Comparison of ENCODE assay signal across 1 cellular context in the genomic region with DNA sequence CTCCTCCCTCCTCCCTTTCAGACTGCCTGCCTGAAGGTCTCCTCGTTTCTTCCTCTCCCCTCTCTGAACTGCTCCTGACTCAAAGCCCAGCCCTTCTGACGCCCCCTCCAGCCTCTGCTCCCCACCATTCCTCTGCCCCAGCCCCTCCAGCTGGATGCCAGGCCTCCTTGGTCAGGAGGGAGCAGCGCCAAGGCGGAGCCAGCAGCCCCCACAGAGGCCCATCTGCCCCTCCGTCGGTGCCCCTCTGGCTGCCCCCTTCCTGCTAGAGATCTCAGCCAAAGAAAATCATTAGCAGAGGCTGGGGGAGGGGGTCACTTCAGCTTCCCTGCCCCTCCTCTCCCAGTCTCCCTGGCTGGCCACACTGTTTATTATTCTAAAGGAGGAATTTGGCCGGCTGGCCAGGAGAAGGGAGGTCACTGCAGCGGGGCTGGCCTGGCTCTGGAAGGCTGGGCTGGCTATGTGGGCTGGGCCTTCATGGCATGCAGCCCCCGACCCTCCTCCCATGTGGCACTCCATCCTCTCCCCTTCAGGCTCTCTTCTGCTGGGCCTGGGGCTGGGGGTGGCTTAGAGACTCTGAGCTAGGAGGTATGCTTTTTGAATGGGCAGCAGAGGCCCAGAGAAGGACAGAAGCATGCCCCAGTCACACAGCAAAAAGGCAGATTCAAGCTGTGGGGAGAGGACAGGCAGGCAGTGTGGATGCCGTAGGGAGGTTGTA.
TF ChIP-seq lines count a peak whose summit lies in the region.

No MANE protein-coding gene starts in this region.

TF ChIP-seq in HepG2, 621 proteins besides CTCF, POLR2A, EP300 and RAD21 (continued from another document and continues in another):
- TF ChIP-seq, protein P1, sequence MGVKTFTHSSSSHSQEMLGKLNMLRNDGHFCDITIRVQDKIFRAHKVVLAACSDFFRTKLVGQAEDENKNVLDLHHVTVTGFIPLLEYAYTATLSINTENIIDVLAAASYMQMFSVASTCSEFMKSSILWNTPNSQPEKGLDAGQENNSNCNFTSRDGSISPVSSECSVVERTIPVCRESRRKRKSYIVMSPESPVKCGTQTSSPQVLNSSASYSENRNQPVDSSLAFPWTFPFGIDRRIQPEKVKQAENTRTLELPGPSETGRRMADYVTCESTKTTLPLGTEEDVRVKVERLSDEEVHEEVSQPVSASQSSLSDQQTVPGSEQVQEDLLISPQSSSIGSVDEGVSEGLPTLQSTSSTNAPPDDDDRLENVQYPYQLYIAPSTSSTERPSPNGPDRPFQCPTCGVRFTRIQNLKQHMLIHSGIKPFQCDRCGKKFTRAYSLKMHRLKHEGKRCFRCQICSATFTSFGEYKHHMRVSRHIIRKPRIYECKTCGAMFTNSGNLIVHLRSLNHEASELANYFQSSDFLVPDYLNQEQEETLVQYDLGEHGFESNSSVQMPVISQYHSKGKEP (CRISPR knock-in tag; IDR thresholded peaks at IDR 0.05), result no peak
- TF ChIP-seq, protein P2, sequence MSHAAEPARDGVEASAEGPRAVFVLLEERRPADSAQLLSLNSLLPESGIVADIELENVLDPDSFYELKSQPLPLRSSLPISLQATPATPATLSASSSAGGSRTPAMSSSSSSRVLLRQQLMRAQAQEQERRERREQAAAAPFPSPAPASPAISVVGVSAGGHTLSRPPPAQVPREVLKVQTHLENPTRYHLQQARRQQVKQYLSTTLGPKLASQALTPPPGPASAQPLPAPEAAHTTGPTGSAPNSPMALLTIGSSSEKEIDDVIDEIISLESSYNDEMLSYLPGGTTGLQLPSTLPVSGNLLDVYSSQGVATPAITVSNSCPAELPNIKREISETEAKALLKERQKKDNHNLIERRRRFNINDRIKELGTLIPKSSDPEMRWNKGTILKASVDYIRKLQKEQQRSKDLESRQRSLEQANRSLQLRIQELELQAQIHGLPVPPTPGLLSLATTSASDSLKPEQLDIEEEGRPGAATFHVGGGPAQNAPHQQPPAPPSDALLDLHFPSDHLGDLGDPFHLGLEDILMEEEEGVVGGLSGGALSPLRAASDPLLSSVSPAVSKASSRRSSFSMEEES (CRISPR knock-in tag; IDR thresholded peaks at IDR 0.05), result no peak
- TF ChIP-seq, protein P3, sequence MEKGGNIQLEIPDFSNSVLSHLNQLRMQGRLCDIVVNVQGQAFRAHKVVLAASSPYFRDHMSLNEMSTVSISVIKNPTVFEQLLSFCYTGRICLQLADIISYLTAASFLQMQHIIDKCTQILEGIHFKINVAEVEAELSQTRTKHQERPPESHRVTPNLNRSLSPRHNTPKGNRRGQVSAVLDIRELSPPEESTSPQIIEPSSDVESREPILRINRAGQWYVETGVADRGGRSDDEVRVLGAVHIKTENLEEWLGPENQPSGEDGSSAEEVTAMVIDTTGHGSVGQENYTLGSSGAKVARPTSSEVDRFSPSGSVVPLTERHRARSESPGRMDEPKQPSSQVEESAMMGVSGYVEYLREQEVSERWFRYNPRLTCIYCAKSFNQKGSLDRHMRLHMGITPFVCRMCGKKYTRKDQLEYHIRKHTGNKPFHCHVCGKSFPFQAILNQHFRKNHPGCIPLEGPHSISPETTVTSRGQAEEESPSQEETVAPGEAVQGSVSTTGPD (CRISPR knock-in tag; IDR thresholded peaks at IDR 0.05), result no peak
- no peak for TF ChIP-seq ASH2L (IDR thresholded peaks at IDR 0.05; ENCODE audit: insufficient read length, low read depth, low read length)
- no peak for TF ChIP-seq ZMYM2 (CRISPR knock-in tag; IDR thresholded peaks at IDR 0.05)
- TF ChIP-seq, protein P4, sequence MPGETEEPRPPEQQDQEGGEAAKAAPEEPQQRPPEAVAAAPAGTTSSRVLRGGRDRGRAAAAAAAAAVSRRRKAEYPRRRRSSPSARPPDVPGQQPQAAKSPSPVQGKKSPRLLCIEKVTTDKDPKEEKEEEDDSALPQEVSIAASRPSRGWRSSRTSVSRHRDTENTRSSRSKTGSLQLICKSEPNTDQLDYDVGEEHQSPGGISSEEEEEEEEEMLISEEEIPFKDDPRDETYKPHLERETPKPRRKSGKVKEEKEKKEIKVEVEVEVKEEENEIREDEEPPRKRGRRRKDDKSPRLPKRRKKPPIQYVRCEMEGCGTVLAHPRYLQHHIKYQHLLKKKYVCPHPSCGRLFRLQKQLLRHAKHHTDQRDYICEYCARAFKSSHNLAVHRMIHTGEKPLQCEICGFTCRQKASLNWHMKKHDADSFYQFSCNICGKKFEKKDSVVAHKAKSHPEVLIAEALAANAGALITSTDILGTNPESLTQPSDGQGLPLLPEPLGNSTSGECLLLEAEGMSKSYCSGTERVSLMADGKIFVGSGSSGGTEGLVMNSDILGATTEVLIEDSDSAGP (CRISPR knock-in tag; IDR thresholded peaks at IDR 0.05; ENCODE audit: borderline replicate concordance), result peak; percentile 20; the same call in 1 of the 2 replicates
- TF ChIP-seq, protein P5, sequence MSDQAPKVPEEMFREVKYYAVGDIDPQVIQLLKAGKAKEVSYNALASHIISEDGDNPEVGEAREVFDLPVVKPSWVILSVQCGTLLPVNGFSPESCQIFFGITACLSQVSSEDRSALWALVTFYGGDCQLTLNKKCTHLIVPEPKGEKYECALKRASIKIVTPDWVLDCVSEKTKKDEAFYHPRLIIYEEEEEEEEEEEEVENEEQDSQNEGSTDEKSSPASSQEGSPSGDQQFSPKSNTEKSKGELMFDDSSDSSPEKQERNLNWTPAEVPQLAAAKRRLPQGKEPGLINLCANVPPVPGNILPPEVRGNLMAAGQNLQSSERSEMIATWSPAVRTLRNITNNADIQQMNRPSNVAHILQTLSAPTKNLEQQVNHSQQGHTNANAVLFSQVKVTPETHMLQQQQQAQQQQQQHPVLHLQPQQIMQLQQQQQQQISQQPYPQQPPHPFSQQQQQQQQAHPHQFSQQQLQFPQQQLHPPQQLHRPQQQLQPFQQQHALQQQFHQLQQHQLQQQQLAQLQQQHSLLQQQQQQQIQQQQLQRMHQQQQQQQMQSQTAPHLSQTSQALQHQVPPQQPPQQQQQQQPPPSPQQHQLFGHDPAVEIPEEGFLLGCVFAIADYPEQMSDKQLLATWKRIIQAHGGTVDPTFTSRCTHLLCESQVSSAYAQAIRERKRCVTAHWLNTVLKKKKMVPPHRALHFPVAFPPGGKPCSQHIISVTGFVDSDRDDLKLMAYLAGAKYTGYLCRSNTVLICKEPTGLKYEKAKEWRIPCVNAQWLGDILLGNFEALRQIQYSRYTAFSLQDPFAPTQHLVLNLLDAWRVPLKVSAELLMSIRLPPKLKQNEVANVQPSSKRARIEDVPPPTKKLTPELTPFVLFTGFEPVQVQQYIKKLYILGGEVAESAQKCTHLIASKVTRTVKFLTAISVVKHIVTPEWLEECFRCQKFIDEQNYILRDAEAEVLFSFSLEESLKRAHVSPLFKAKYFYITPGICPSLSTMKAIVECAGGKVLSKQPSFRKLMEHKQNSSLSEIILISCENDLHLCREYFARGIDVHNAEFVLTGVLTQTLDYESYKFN (CRISPR knock-in tag; conservative IDR thresholded peaks at IDR 0.05), result peak; percentile 87
- TF ChIP-seq ZNF781 (CRISPR knock-in tag; IDR thresholded peaks at IDR 0.05; ENCODE audit: borderline replicate concordance, not compliant biosample characterization), result no peak
- TF ChIP-seq, protein P6, sequence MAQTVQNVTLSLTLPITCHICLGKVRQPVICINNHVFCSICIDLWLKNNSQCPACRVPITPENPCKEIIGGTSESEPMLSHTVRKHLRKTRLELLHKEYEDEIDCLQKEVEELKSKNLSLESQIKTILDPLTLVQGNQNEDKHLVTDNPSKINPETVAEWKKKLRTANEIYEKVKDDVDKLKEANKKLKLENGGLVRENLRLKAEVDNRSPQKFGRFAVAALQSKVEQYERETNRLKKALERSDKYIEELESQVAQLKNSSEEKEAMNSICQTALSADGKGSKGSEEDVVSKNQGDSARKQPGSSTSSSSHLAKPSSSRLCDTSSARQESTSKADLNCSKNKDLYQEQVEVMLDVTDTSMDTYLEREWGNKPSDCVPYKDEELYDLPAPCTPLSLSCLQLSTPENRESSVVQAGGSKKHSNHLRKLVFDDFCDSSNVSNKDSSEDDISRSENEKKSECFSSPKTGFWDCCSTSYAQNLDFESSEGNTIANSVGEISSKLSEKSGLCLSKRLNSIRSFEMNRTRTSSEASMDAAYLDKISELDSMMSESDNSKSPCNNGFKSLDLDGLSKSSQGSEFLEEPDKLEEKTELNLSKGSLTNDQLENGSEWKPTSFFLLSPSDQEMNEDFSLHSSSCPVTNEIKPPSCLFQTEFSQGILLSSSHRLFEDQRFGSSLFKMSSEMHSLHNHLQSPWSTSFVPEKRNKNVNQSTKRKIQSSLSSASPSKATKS (CRISPR knock-in tag; IDR thresholded peaks at IDR 0.05), result no peak
- TF ChIP-seq IRF2 (CRISPR knock-in tag; IDR thresholded peaks at IDR 0.05), result no peak
- TF ChIP-seq ARHGAP35 (CRISPR knock-in tag; IDR thresholded peaks at IDR 0.05; ENCODE audit: borderline replicate concordance), result 0 out of 2 replicates have a peak, but pooled peaks have one; percentile 42
- no peak for TF ChIP-seq RBAK (CRISPR knock-in tag; IDR thresholded peaks at IDR 0.05)
- TF ChIP-seq, protein P7, sequence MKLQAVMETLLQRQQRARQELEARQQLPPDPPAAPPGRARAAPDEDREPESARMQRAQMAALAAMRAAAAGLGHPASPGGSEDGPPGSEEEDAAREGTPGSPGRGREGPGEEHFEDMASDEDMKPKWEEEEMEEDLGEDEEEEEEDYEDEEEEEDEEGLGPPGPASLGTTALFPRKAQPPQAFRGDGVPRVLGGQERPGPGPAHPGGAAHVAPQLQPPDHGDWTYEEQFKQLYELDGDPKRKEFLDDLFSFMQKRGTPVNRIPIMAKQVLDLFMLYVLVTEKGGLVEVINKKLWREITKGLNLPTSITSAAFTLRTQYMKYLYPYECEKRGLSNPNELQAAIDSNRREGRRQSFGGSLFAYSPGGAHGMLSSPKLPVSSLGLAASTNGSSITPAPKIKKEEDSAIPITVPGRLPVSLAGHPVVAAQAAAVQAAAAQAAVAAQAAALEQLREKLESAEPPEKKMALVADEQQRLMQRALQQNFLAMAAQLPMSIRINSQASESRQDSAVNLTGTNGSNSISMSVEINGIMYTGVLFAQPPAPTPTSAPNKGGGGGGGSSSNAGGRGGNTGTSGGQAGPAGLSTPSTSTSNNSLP (IDR thresholded peaks at IDR 0.05; ENCODE audit: low read depth, low read length), result no peak
- no peak for TF ChIP-seq KLF12 (CRISPR knock-in tag; IDR thresholded peaks at IDR 0.05; ENCODE audit: borderline replicate concordance)
- no peak for TF ChIP-seq TBP (CRISPR knock-in tag; IDR thresholded peaks at IDR 0.05)
- TF ChIP-seq NR2F6 (IDR thresholded peaks at IDR 0.05), result no peak; the same call in 1 of the 2 replicates
- no peak; the same call in none of the 2 replicates for TF ChIP-seq NR2F6 (CRISPR knock-in tag; IDR thresholded peaks at IDR 0.05)
- TF ChIP-seq, protein P8, sequence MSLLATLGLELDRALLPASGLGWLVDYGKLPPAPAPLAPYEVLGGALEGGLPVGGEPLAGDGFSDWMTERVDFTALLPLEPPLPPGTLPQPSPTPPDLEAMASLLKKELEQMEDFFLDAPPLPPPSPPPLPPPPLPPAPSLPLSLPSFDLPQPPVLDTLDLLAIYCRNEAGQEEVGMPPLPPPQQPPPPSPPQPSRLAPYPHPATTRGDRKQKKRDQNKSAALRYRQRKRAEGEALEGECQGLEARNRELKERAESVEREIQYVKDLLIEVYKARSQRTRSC (CRISPR knock-in tag; IDR thresholded peaks at IDR 0.05; ENCODE audit: low read depth), result no peak
- TF ChIP-seq, protein P9, sequence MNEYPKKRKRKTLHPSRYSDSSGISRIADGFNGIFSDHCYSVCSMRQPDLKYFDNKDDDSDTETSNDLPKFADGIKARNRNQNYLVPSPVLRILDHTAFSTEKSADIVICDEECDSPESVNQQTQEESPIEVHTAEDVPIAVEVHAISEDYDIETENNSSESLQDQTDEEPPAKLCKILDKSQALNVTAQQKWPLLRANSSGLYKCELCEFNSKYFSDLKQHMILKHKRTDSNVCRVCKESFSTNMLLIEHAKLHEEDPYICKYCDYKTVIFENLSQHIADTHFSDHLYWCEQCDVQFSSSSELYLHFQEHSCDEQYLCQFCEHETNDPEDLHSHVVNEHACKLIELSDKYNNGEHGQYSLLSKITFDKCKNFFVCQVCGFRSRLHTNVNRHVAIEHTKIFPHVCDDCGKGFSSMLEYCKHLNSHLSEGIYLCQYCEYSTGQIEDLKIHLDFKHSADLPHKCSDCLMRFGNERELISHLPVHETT (CRISPR knock-in tag; conservative IDR thresholded peaks at IDR 0.05), result no peak; the same call in 1 of the 2 replicates
- TF ChIP-seq U2AF2 (IDR thresholded peaks at IDR 0.05; ENCODE audit: low read depth, low read length), result no peak
- TF ChIP-seq RFXANK (CRISPR knock-in tag; IDR thresholded peaks at IDR 0.05), result no peak
- no peak for TF ChIP-seq ZNF672 (CRISPR knock-in tag; IDR thresholded peaks at IDR 0.05)
- 0 out of 2 replicates have a peak, but pooled peaks have one; percentile 40 for TF ChIP-seq ZMAT3 (CRISPR knock-in tag; conservative IDR thresholded peaks at IDR 0.05)
- no peak for TF ChIP-seq HNRNPUL1 (IDR thresholded peaks at IDR 0.05; ENCODE audit: low read depth, low read length)
- no peak for TF ChIP-seq POGZ (CRISPR knock-in tag; IDR thresholded peaks at IDR 0.05)
- TF ChIP-seq POLR2AphosphoS5 (IDR thresholded peaks at IDR 0.05; ENCODE audit: low read depth, low read length), result no peak
- TF ChIP-seq FIP1L1 (IDR thresholded peaks at IDR 0.05; ENCODE audit: borderline replicate concordance, insufficient read depth, low read depth, low read length), result no peak
- TF ChIP-seq ZNF160 (CRISPR knock-in tag; IDR thresholded peaks at IDR 0.05), result no peak
- TF ChIP-seq KDM2A (CRISPR knock-in tag; IDR thresholded peaks at IDR 0.05; ENCODE audit: borderline replicate concordance, low read depth), result peak; percentile 39; the same call in 1 of the 2 replicates
- TF ChIP-seq ZNF329 (CRISPR knock-in tag; IDR thresholded peaks at IDR 0.05; ENCODE audit: low read depth), result no peak
- TF ChIP-seq RCOR2 (CRISPR knock-in tag; IDR thresholded peaks at IDR 0.05), result peak; percentile 91
- TF ChIP-seq, protein P10, sequence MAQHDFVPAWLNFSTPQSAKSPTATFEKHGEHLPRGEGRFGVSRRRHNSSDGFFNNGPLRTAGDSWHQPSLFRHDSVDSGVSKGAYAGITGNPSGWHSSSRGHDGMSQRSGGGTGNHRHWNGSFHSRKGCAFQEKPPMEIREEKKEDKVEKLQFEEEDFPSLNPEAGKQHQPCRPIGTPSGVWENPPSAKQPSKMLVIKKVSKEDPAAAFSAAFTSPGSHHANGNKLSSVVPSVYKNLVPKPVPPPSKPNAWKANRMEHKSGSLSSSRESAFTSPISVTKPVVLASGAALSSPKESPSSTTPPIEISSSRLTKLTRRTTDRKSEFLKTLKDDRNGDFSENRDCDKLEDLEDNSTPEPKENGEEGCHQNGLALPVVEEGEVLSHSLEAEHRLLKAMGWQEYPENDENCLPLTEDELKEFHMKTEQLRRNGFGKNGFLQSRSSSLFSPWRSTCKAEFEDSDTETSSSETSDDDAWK (CRISPR knock-in tag; IDR thresholded peaks at IDR 0.05), result no peak
- TF ChIP-seq RFX1 (IDR thresholded peaks at IDR 0.05), result no peak
